In the genomic region with DNA sequence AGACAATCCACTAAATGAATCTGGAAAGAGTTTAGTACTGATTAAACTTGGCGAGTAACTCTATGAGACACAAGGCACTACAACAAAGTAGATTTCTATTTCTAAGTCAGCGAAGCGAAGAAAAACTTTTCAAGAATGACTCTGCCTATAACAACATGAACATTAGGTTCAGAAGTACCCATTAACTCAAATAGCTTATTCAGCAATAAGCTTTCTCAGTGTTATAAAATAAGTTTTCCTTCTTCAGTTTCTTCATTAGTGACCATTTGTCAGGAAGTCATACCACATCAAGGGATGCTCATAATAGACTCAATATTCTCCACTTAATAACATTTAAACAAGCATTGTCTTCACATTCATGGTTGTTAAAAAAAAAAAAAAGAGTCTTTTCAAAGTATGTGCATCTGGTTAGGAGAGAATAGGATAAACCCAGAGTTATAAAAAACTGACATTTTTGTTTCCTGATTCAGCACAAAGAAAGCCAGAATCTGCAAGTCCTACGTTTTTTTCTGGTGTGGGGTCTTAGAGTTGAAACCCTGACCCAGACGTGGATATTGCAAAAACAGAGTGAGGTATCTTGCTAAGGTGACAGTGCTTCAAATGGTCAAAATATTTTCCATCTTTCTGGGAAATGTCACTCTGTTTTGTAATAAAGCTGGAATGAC, we compare ENCODE assay signal across 28 cellular contexts.
"Had no signal": no experiment of that assay in that cellular context is flagged by ENCODE, and none has a peak within 500 bp of the region (broad histone marks: within the 10 kb centered on the region; RNA-seq: fewer than 3 reads in every experiment).

No MANE protein-coding gene starts in this region.

- H3K4me1 ChIP-seq: tibial artery had no signal

- H3K4me1 Mint-ChIP-seq: activated naive CD8-positive, alpha-beta T cell treated with anti-CD3 and anti-CD28 coated beads for 36 hours; activated T-helper 17 cell treated with anti-CD3 and anti-CD28 coated beads, Interleukin-2, amount 50 U/mL, for 72 hours; central memory CD8-positive, alpha-beta T cell; nephron had no signal

- H3K27ac Mint-ChIP-seq: activated CD4-positive, alpha-beta memory T cell treated with anti-CD3 and anti-CD28 coated beads, Interleukin-2, amount 10 ng/mL, durations not matched to agents 7 days and 5 days; activated CD8-positive, alpha-beta memory T cell treated with anti-CD3 and anti-CD28 coated beads, Interleukin-2, amount 10 ng/mL, durations not matched to agents 7 days and 5 days; activated naive CD8-positive, alpha-beta T cell treated with anti-CD3 and anti-CD28 coated beads for 36 hours; activated T-helper 17 cell treated with anti-CD3 and anti-CD28 coated beads, Interleukin-2, amount 50 U/mL, for 72 hours; T-helper 2 cell treated with Interferon-gamma antibody and Interleukin-4, amounts not matched to agents 5 μg/mL and 100 μg/mL, for 36 hours had no signal

- DNase-seq: activated CD4-positive, alpha-beta memory T cell treated with anti-CD3 and anti-CD28 coated beads, Interleukin-2, amount 10 ng/mL, durations not matched to agents 7 days and 5 days; activated CD4-positive, alpha-beta T cell treated with anti-CD3 and anti-CD28 coated beads for 48 hours; activated CD4-positive, CD25-positive, alpha-beta regulatory T cell; activated CD8-positive, alpha-beta memory T cell treated with anti-CD3 and anti-CD28 coated beads, Interleukin-2, amount 10 ng/mL, durations not matched to agents 7 days and 5 days; activated naive CD4-positive, alpha-beta T cell; activated naive CD8-positive, alpha-beta T cell treated with anti-CD3 and anti-CD28 coated beads for 36 hours; activated T-cell treated with anti-CD3 and anti-CD28 coated beads, Interleukin-2, amount 50 U/mL, for 1 hour; amygdala; cortex of kidney; effector CD8-positive, alpha-beta T cell; foreskin melanocyte; glutamatergic neuron; hypothalamus; islet precursor cell; midbrain; nucleus accumbens; stimulated activated naive CD8-positive, alpha-beta T cell treated with anti-CD3 and anti-CD28 coated beads, Interleukin-15, Interleukin-2, amounts not matched to agents 100 U/mL and 50 U/mL, for 24 hours; substantia nigra; tibial artery had no signal

- H3K4me3 Mint-ChIP-seq: activated CD4-positive, alpha-beta memory T cell treated with anti-CD3 and anti-CD28 coated beads, Interleukin-2, amount 10 ng/mL, durations not matched to agents 7 days and 5 days; activated CD8-positive, alpha-beta memory T cell treated with anti-CD3 and anti-CD28 coated beads, Interleukin-2, amount 10 ng/mL, durations not matched to agents 7 days and 5 days; activated naive CD8-positive, alpha-beta T cell treated with anti-CD3 and anti-CD28 coated beads for 36 hours; activated T-helper 17 cell treated with anti-CD3 and anti-CD28 coated beads, Interleukin-2, amount 50 U/mL, for 72 hours; central memory CD8-positive, alpha-beta T cell; nephron; T-helper 2 cell treated with Interferon-gamma antibody and Interleukin-4, amounts not matched to agents 5 μg/mL and 100 μg/mL, for 36 hours had no signal

- H3K36me3 Mint-ChIP-seq: activated naive CD8-positive, alpha-beta T cell treated with anti-CD3 and anti-CD28 coated beads for 36 hours had no signal

- FAIRE-seq: endothelial cell of umbilical vein, TTC549, urothelium cell line had no signal

- H3K27me3 Mint-ChIP-seq: central memory CD8-positive, alpha-beta T cell had no signal

- H3K27me3 ChIP-seq: tibial artery had no signal

- H3K27ac ChIP-seq: tibial artery had no signal

- ATAC-seq: activated CD8-positive, alpha-beta memory T cell treated with anti-CD3 and anti-CD28 coated beads, Interleukin-2, amount 10 ng/mL, durations not matched to agents 7 days and 5 days; activated T-helper 17 cell treated with anti-CD3 and anti-CD28 coated beads, Interleukin-2, amount 50 U/mL, for 72 hours; left lobe of liver; stimulated activated naive CD8-positive, alpha-beta T cell treated with anti-CD3 and anti-CD28 coated beads, Interleukin-15, Interleukin-2, amounts not matched to agents 100 U/mL and 50 U/mL, for 24 hours had no signal

- H3K4me3 ChIP-seq: lung, tibial artery had no signal

- H3K9me3 ChIP-seq: tibial artery had no signal

- H3K36me3 ChIP-seq: tibial artery had no signal

- H3K9me3 Mint-ChIP-seq: activated naive CD8-positive, alpha-beta T cell treated with anti-CD3 and anti-CD28 coated beads for 36 hours; central memory CD8-positive, alpha-beta T cell had no signal
